3 cellular contexts compared by ENCODE assay signal in genomic region chr5:36147681-36148080, GRCh38.
TF ChIP-seq lines count a peak whose summit lies in the region.

No MANE protein-coding gene starts in this region.

TF ChIP-seq in SK-N-SH, 30 proteins besides CTCF, POLR2A, EP300 and RAD21:
- TF ChIP-seq MAX (IDR thresholded peaks at IDR 0.05; ENCODE audit: low read depth): no peak
- TF ChIP-seq ELF1 (IDR thresholded peaks at IDR 0.05): no peak
- TF ChIP-seq FOSL2 (IDR thresholded peaks at IDR 0.05; ENCODE audit: borderline replicate concordance, low read depth): peak; percentile 27; the same call in 1 of the 2 replicates
- TF ChIP-seq NFIC (IDR thresholded peaks at IDR 0.05; ENCODE audit: borderline replicate concordance): no peak
- no peak for TF ChIP-seq TCF12 (IDR thresholded peaks at IDR 0.05)
- no peak for TF ChIP-seq MXI1 (IDR thresholded peaks at IDR 0.05; ENCODE audit: low read depth, low read length)
- 0 out of 2 replicates have a peak, but pooled peaks have one; percentile 12 for TF ChIP-seq JUND (IDR thresholded peaks at IDR 0.05)
- TF ChIP-seq PBX3 (IDR thresholded peaks at IDR 0.05): no peak
- no peak for TF ChIP-seq EZH2phosphoT487 (IDR thresholded peaks at IDR 0.05; ENCODE audit: borderline replicate concordance, low read depth)

TF ChIP-seq in SK-N-SH treated with all-trans-retinoic acid at 6 μM for 48 hours, 23 proteins besides CTCF, POLR2A, EP300 and RAD21:
- no peak for TF ChIP-seq BACH2 (CRISPR knock-in tag; IDR thresholded peaks at IDR 0.05; ENCODE audit: borderline replicate concordance)
- TF ChIP-seq PPARA (CRISPR knock-in tag; IDR thresholded peaks at IDR 0.05; ENCODE audit: borderline replicate concordance): no peak
- TF ChIP-seq CSRNP3 (CRISPR knock-in tag; IDR thresholded peaks at IDR 0.05): no peak
- TF ChIP-seq ZFP30 (CRISPR knock-in tag; IDR thresholded peaks at IDR 0.05): no peak
- no peak for TF ChIP-seq OSR1 (CRISPR knock-in tag; IDR thresholded peaks at IDR 0.05)
- no peak for TF ChIP-seq ARNTL (CRISPR knock-in tag; IDR thresholded peaks at IDR 0.05; ENCODE audit: borderline replicate concordance, low read depth)
- no peak for TF ChIP-seq ZFP3 (CRISPR knock-in tag; IDR thresholded peaks at IDR 0.05)
- TF ChIP-seq TOX (CRISPR knock-in tag; IDR thresholded peaks at IDR 0.05; ENCODE audit: borderline replicate concordance): no peak
- TF ChIP-seq RARB (CRISPR knock-in tag; IDR thresholded peaks at IDR 0.05): no peak

TF ChIP-seq in IMR-90, 13 proteins besides CTCF, POLR2A, EP300 and RAD21:
- TF ChIP-seq RCOR1 (IDR thresholded peaks at IDR 0.05; ENCODE audit: insufficient replicate concordance, low read length): no peak
- TF ChIP-seq SMC3 (IDR thresholded peaks at IDR 0.05; ENCODE audit: low read depth, low read length): no peak
- no peak for TF ChIP-seq CEBPB (IDR thresholded peaks at IDR 0.05; ENCODE audit: low read depth, low read length)
- TF ChIP-seq MAFK (IDR thresholded peaks at IDR 0.05; ENCODE audit: low read depth, low read length): no peak
- no peak for TF ChIP-seq USF2 (IDR thresholded peaks at IDR 0.05; ENCODE audit: low read depth, low read length)
- TF ChIP-seq ELK1 (IDR thresholded peaks at IDR 0.05; ENCODE audit: borderline replicate concordance, low read depth, low read length): no peak
- no peak for TF ChIP-seq FOS (IDR thresholded peaks at IDR 0.05; ENCODE audit: low read depth, low read length)
- TF ChIP-seq RFX5 (IDR thresholded peaks at IDR 0.05; ENCODE audit: low read depth, low read length): no peak
- no peak for TF ChIP-seq CHD1 (IDR thresholded peaks at IDR 0.05; ENCODE audit: low read depth, low read length)
